ENCODE assay signal across 12 cellular contexts in the genomic region with DNA sequence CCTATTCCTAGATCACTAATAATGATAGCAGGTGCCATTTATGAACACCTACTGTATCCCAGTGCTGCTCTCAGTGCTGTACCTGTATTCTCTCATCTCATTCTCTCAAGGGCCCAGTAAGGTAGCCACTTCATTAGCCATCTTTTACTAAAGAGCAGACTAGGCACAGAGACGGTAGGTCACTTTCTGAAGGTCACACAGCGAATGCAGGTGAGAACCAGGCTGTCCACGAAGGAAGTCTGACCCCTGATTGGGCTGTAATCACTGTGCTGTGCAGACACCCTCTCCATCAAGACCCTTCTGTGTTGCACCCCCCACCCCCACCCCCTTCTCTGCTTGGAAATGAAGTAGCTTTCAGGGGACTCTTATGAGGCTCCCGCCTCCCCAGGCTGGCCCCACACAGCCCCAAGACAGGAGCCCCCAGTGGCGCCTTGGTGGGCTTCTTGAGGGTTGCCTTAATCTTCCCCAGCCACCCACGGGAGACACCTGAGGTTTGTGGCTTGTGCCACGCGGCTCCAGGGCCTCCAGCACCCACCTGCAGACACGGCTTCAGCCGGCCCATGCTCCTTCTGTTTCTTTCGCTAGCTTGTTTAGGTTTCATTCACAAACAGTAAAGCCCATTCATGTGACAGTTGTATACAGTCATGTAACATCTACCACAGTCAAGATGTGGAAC.
DNase-seq lines count a peak whose midpoint lies in the region; ATAC-seq, FAIRE-seq and TF ChIP-seq lines count a peak whose summit lies in the region.
"Had no signal": no experiment of that assay in that cellular context is flagged by ENCODE, and none has a peak within 500 bp of the region (broad histone marks: within the 10 kb centered on the region; RNA-seq: fewer than 3 reads in every experiment).

No MANE protein-coding gene starts in this region.

- under 1% methylated on average over 11 of the region's 11 CpGs for WGBS in K562 (ENCODE audit: insufficient coverage, low coverage, missing lambda C conversion rate)
- WGBS in H1 (ENCODE audit: extremely low coverage in 1 of 2, insufficient coverage in 1 of 2, insufficient read length in 1 of 2, insufficient replicate concordance in 2 of 2, low coverage in 1 of 2, low lambda C conversion rate in 2 of 2, missing lambda C conversion rate in 1 of 2), 2 experiments: 86% methylated on average over 11 of the region's 11 CpGs; no CpG with 5 or more reads in 1 of the 2 experiments
- 85% methylated on average over 11 of the region's 11 CpGs for WGBS in mesenchymal stem cell
- 39% methylated on average over 11 of the region's 11 CpGs for WGBS in SK-N-SH (ENCODE audit: low lambda C conversion rate)

- intact Hi-C loops in K562 (cut with micrococcal nuclease): no loop called here

- FAIRE-seq in K562 (lab: Jason Lieb, UNC) (no peak), H1 (lab: Jason Lieb, UNC) (no peak), urothelium cell line (lab: Jason Lieb, UNC) (peak; percentile 40)

- CTCF ChIA-PET in K562 (lab: Yijun Ruan, JAX; ENCODE audit: low intra/inter-chr PET ratio) (no interaction called here), H1 (lab: Charles Lee; ENCODE audit: partially characterized antibody) (interaction anchor here (1.0 to 2.1 kb wide), 3 partner anchors 10 to 46 kb away, joined by 3 to 4 read pairs (median 3); no protein-coding TSS in a partner anchor), SK-N-SH (lab: Yijun Ruan, JAX) (no interaction called here)

- no peak overlapping the region for H4K91ac ChIP-seq in H1 (replicated peaks; ENCODE audit: insufficient read length, low read length)
- H4K91ac ChIP-seq in mesenchymal stem cell (ENCODE audit: low read length): no peak overlapping the region

- no peak overlapping the region for H2BK12ac ChIP-seq in H1 (ENCODE audit: low read depth, low read length)
- H2BK12ac ChIP-seq in mesenchymal stem cell (ENCODE audit: low read length in 2 of 2): peak overlapping the region in 1 of 2 experiments; percentile 31

- H4K5ac ChIP-seq in H1 (ENCODE audit: insufficient read length, low read depth, low read length): no peak overlapping the region

- POLR2A ChIA-PET in K562 (lab: Yijun Ruan, JAX) (interaction anchor here (0.6 to 1.2 kb wide), 3 partner anchors 11 to 34 kb away, joined by 3 read pairs; no protein-coding TSS in a partner anchor), H1 (lab: Charles Lee; ENCODE audit: partially characterized antibody) (interaction anchor here (0.8 to 1.4 kb wide), 2 partner anchors 9 to 14 kb away, joined by 3 to 5 read pairs; no protein-coding TSS in a partner anchor), SK-N-SH (lab: Yijun Ruan, JAX) (no interaction called here)

- H3K36me3 Mint-ChIP-seq in HFFc6 (ENCODE audit: low read depth): peaks cover 35% of the 10 kb centered on the region

- H2BK15ac ChIP-seq in H1 (ENCODE audit: low read length): no peak overlapping the region
- peak overlapping the region; percentile 48 for H2BK15ac ChIP-seq in mesenchymal stem cell (ENCODE audit: low read depth, poor library complexity, severe bottlenecking)

- no peak overlapping the region for H3K27ac Mint-ChIP-seq in HFFc6
- H3K27ac Mint-ChIP-seq: CD4-positive, CD25-positive, alpha-beta regulatory T cell had no signal

- no peak for DNase-seq in K562 (ENCODE audit: extremely low read depth in 1 of 4, low spot score in 3 of 4)
- DNase-seq in H1 (ENCODE audit: low read depth in 1 of 2, low spot score in 2 of 2): no peak
- no peak for DNase-seq in mesenchymal stem cell
- no peak for DNase-seq in urothelium cell line (ENCODE audit: low spot score)
- DNase-seq in HFFc6: no peak
- no peak for DNase-seq in SK-N-SH
- DNase-seq: ACHN; CD4-positive, CD25-positive, alpha-beta regulatory T cell; DMS 273 treated with DMSO at 0.1 percent for 48 hours; H7 had no signal

- H3K4me1 ChIP-seq in K562 (replicated peaks in 1 of 2; ENCODE audit: control insufficient read depth in 2 of 2, insufficient read depth in 2 of 2, low read length in 2 of 2) (no peaks in the 10 kb centered on the region), H1 (replicated peaks in 1 of 4; ENCODE audit: control insufficient read depth in 3 of 4, insufficient read depth in 4 of 4, low read length in 3 of 4) (peaks cover 0 to 2% (median 0%) of the 10 kb centered on the region in 4 experiments; a peak in 2 of 7 replicates), mesenchymal stem cell (ENCODE audit: control insufficient read depth, insufficient read depth, low read depth, low read length) (peaks cover 2% of the 10 kb centered on the region), SK-N-SH (ENCODE audit: control insufficient read depth in 1 of 2, insufficient read depth in 2 of 2, low read depth in 1 of 2, low read length in 1 of 2) (no peaks in the 10 kb centered on the region)

- H3K4ac ChIP-seq in H1 (replicated peaks; ENCODE audit: insufficient read length, low read depth, low read length): no peak overlapping the region
- no peak overlapping the region for H3K4ac ChIP-seq in mesenchymal stem cell (ENCODE audit: low read depth in 1 of 2, low read length in 2 of 2)

- no peak overlapping the region for H3K9ac ChIP-seq in K562 (ENCODE audit: insufficient read depth in 1 of 2, low read depth in 2 of 2, low read length in 2 of 2)
- no peak overlapping the region for H3K9ac ChIP-seq in H1 (replicated peaks in 1 of 4; ENCODE audit: extremely low read depth in 1 of 4, low read depth in 3 of 4, low read length in 3 of 4)
- H3K9ac ChIP-seq in mesenchymal stem cell (ENCODE audit: low read length): no peak overlapping the region
- H3K9ac ChIP-seq in SK-N-SH: no peak overlapping the region
- H3K9ac ChIP-seq: BLaER1 treated with 17β-estradiol and CSF1 and Interleukin-3, amounts not matched to agents 10 nM and 100 nM had no signal

- no peak overlapping the region for H3K4me2 ChIP-seq in K562 (ENCODE audit: insufficient read depth, low read length)
- H3K4me2 ChIP-seq in H1 (ENCODE audit: insufficient read depth in 1 of 2, low read depth in 2 of 2, low read length in 2 of 2): no peak overlapping the region
- no peak overlapping the region for H3K4me2 ChIP-seq in mesenchymal stem cell (ENCODE audit: low read length, poor library complexity, severe bottlenecking)
- H3K4me2 ChIP-seq in SK-N-SH: no peak overlapping the region

- H3K27me3 ChIP-seq in K562 (ENCODE audit: control insufficient read depth in 2 of 2, insufficient read depth in 2 of 2, low read length in 2 of 2) (peaks cover 38 to 56% of the 10 kb centered on the region in 2 experiments), H1 (replicated peaks in 1 of 4; ENCODE audit: control insufficient read depth in 3 of 4, extremely low read depth in 1 of 4, insufficient read depth in 3 of 4, low read length in 3 of 4) (no peaks in the 10 kb centered on the region), mesenchymal stem cell (ENCODE audit: control insufficient read depth in 1 of 2, insufficient read depth in 1 of 2, low read length in 2 of 2) (peaks cover 0 to 5% of the 10 kb centered on the region in 2 experiments), SK-N-SH (ENCODE audit: insufficient read depth) (no peaks in the 10 kb centered on the region)
- H3K27me3 ChIP-seq: BLaER1 treated with 17β-estradiol and CSF1 and Interleukin-3, amounts not matched to agents 10 nM and 100 nM had no signal

- H2AFZ ChIP-seq in K562 (ENCODE audit: low read depth, low read length) (no peak overlapping the region), H1 (ENCODE audit: low read length) (no peak overlapping the region), mesenchymal stem cell (ENCODE audit: low read depth, low read length) (no peak overlapping the region), SK-N-SH (ENCODE audit: low read depth) (no peak overlapping the region)

- H3K79me1 ChIP-seq in H1 (ENCODE audit: low read depth, low read length): peaks cover 2% of the 10 kb centered on the region; the same call in 1 of the 2 replicates
- no peaks in the 10 kb centered on the region for H3K79me1 ChIP-seq in mesenchymal stem cell (replicated peaks; ENCODE audit: low read length, poor library complexity, severe bottlenecking)

- H3F3A ChIP-seq in SK-N-SH (replicated peaks; ENCODE audit: insufficient read depth): no peaks in the 10 kb centered on the region

- H3K4me1 Mint-ChIP-seq in HFFc6 (ENCODE audit: low read depth): peaks cover 15% of the 10 kb centered on the region
- H3K4me1 Mint-ChIP-seq: CD4-positive, CD25-positive, alpha-beta regulatory T cell had no signal

- H3K9me3 ChIP-seq in K562 (replicated peaks; ENCODE audit: control insufficient read depth, insufficient read depth, low read depth, low read length) (peaks cover 3% of the 10 kb centered on the region), H1 (ENCODE audit: insufficient read depth in 2 of 2, low read depth in 1 of 2, low read length in 1 of 2) (peaks cover 0 to 7% of the 10 kb centered on the region in 2 experiments; a peak in 2 of 4 replicates), mesenchymal stem cell (ENCODE audit: control insufficient read depth, low read length) (peaks cover 30% of the 10 kb centered on the region), SK-N-SH (peaks cover 23% of the 10 kb centered on the region)

- H3K56ac ChIP-seq in H1 (replicated peaks; ENCODE audit: insufficient read length, low read depth, low read length): no peak overlapping the region

- in situ Hi-C loops in K562 (cut with MboI): no loop called here

- H3K27me3 Mint-ChIP-seq in HFFc6 (ENCODE audit: insufficient read depth): peaks cover 3% of the 10 kb centered on the region

- H3K23me2 ChIP-seq in H1 (ENCODE audit: low read depth, low read length): 0 out of 2 replicates have a peak, but pooled peaks cover 3% of the 10 kb centered on the region

- H2BK5ac ChIP-seq in H1 (ENCODE audit: low read depth, low read length): no peak overlapping the region
- H2BK5ac ChIP-seq in mesenchymal stem cell (ENCODE audit: low read depth, low read length, poor library complexity, severe bottlenecking): no peak overlapping the region

- H3K4me3 Mint-ChIP-seq in HFFc6: no peak overlapping the region
- H3K4me3 Mint-ChIP-seq: CD4-positive, CD25-positive, alpha-beta regulatory T cell had no signal

- H4K20me1 ChIP-seq in K562 (replicated peaks; ENCODE audit: control insufficient read depth, insufficient read depth, low read length) (no peaks in the 10 kb centered on the region), H1 (replicated peaks in 1 of 2; ENCODE audit: control insufficient read depth in 1 of 2, insufficient read depth in 2 of 2, low read length in 2 of 2) (peaks cover 0 to 2% of the 10 kb centered on the region in 2 experiments), SK-N-SH (ENCODE audit: insufficient read depth) (no peaks in the 10 kb centered on the region)
- H4K20me1 ChIP-seq: BLaER1 treated with 17β-estradiol and CSF1 and Interleukin-3, amounts not matched to agents 10 nM and 100 nM had no signal

- TF ChIP-seq POLR2A in K562 (conservative IDR thresholded peaks at IDR 0.05) (no peak), H1 (IDR thresholded peaks at IDR 0.05; ENCODE audit: control extremely low read depth in 1 of 2, low read depth in 2 of 2, low read length in 2 of 2) (no peak)

- no peak overlapping the region for H3K23ac ChIP-seq in H1 (ENCODE audit: insufficient read length)
- H3K23ac ChIP-seq in mesenchymal stem cell (ENCODE audit: low read length in 2 of 2): no peak overlapping the region

- no peaks in the 10 kb centered on the region for H3K79me2 ChIP-seq in K562 (ENCODE audit: control insufficient read depth, insufficient read depth, low read length)
- H3K79me2 ChIP-seq in H1 (ENCODE audit: control insufficient read depth in 1 of 2, insufficient read depth in 2 of 2, low read length in 2 of 2): no peaks in the 10 kb centered on the region
- no peaks in the 10 kb centered on the region for H3K79me2 ChIP-seq in SK-N-SH (ENCODE audit: insufficient read depth)

- H2AK5ac ChIP-seq in H1 (ENCODE audit: low read depth, low read length): no peak overlapping the region
- no peak overlapping the region for H2AK5ac ChIP-seq in mesenchymal stem cell (ENCODE audit: low read length, severe bottlenecking)

- H3K18ac ChIP-seq in H1 (ENCODE audit: extremely low read depth, low read length) (no peak overlapping the region), mesenchymal stem cell (ENCODE audit: low read depth in 1 of 2, low read length in 2 of 2) (no peak overlapping the region)

- no peaks in the 10 kb centered on the region for H3K9me2 ChIP-seq in SK-N-SH

- TF ChIP-seq RAD21 in K562 (CRISPR knock-in tag; conservative IDR thresholded peaks at IDR 0.05 in 1 of 2, IDR thresholded peaks at IDR 0.05 in 1 of 2): no peak
- TF ChIP-seq RAD21 in H1 (IDR thresholded peaks at IDR 0.05 in 1 of 2, conservative IDR thresholded peaks at IDR 0.05 in 1 of 2; ENCODE audit: low read depth in 2 of 2, low read length in 2 of 2): no peak
- TF ChIP-seq RAD21 in SK-N-SH (IDR thresholded peaks at IDR 0.05; ENCODE audit: low read length): no peak

- no peak overlapping the region for H3K27ac ChIP-seq in K562 (ENCODE audit: extremely low read depth, low read depth, low read length)
- no peak overlapping the region for H3K27ac ChIP-seq in H1 (ENCODE audit: low read depth, low read length)
- H3K27ac ChIP-seq in mesenchymal stem cell (ENCODE audit: low read length, poor library complexity, severe bottlenecking): no peak overlapping the region
- no peak overlapping the region for H3K27ac ChIP-seq in SK-N-SH (ENCODE audit: low read depth in 2 of 2, low read length in 1 of 2)
- H3K27ac ChIP-seq: BLaER1 treated with 17β-estradiol and CSF1 and Interleukin-3, amounts not matched to agents 10 nM and 100 nM had no signal

- no peaks in the 10 kb centered on the region for H3K36me3 ChIP-seq in K562 (ENCODE audit: control insufficient read depth, insufficient read depth, low read length)
- H3K36me3 ChIP-seq in H1 (ENCODE audit: control insufficient read depth in 2 of 4, insufficient read depth in 4 of 4, low read length in 3 of 4): no peaks in the 10 kb centered on the region
- H3K36me3 ChIP-seq in mesenchymal stem cell (ENCODE audit: control insufficient read depth in 1 of 2, insufficient read depth in 2 of 2, low read depth in 1 of 2, low read length in 2 of 2): no peaks in the 10 kb centered on the region
- H3K36me3 ChIP-seq in SK-N-SH (replicated peaks in 1 of 2; ENCODE audit: control insufficient read depth in 1 of 2, insufficient read depth in 2 of 2, low read length in 1 of 2): no peaks in the 10 kb centered on the region

- no peak for TF ChIP-seq CTCF in K562 (IDR thresholded peaks at IDR 0.05 in 2 of 3, conservative IDR thresholded peaks at IDR 0.05 in 1 of 3; ENCODE audit: insufficient read depth in 2 of 3, low read depth in 1 of 3, low read length in 3 of 3)
- no peak for TF ChIP-seq CTCF in H1 (IDR thresholded peaks at IDR 0.05; ENCODE audit: control extremely low read depth in 1 of 3, insufficient read depth in 1 of 3, low read depth in 1 of 3, low read length in 3 of 3)
- TF ChIP-seq CTCF in HFFc6 (IDR thresholded peaks at IDR 0.05): no peak
- no peak for TF ChIP-seq CTCF in SK-N-SH (IDR thresholded peaks at IDR 0.05)

- BruUV-seq in K562 (replicated peaks; lab: Mats Ljungman, UMichigan): no TSS peak

- TF ChIP-seq EP300 in K562 (IDR thresholded peaks at IDR 0.05; ENCODE audit: low read length) (no peak), H1 (IDR thresholded peaks at IDR 0.05; ENCODE audit: borderline replicate concordance in 1 of 2, low read depth in 2 of 2, low read length in 2 of 2) (no peak), SK-N-SH (IDR thresholded peaks at IDR 0.05; ENCODE audit: borderline replicate concordance in 1 of 2, low read depth in 1 of 2, low read length in 1 of 2) (no peak)

- H3K14ac ChIP-seq in H1 (ENCODE audit: insufficient read length) (no peak overlapping the region), mesenchymal stem cell (ENCODE audit: low read length in 2 of 2) (no peak overlapping the region)

- H3K4me3 ChIP-seq in K562 (no peak overlapping the region), H1 (ENCODE audit: extremely low read depth in 1 of 4, insufficient read depth in 2 of 4, low read depth in 3 of 4, low read length in 4 of 4) (no peak overlapping the region), mesenchymal stem cell (ENCODE audit: insufficient read depth in 1 of 2, low read depth in 1 of 2, low read length in 2 of 2) (no peak overlapping the region), SK-N-SH (ENCODE audit: low read depth in 2 of 2, low read length in 1 of 2) (no peak overlapping the region)
- H3K4me3 ChIP-seq: BLaER1 treated with 17β-estradiol and CSF1 and Interleukin-3, amounts not matched to agents 10 nM and 100 nM had no signal

- no peak overlapping the region for H2BK20ac ChIP-seq in H1 (ENCODE audit: low read length)

- H2BK120ac ChIP-seq in H1 (replicated peaks; ENCODE audit: low read depth, low read length) (no peak overlapping the region), mesenchymal stem cell (ENCODE audit: low read depth, low read length) (no peak overlapping the region)

- H4K8ac ChIP-seq in H1 (ENCODE audit: extremely low read depth, insufficient read depth, low read length) (no peak overlapping the region), mesenchymal stem cell (ENCODE audit: low read length) (no peak overlapping the region)

- H3K9me1 ChIP-seq in K562 (ENCODE audit: control insufficient read depth, insufficient read depth, low read length): no peaks in the 10 kb centered on the region

- H3K9me3 Mint-ChIP-seq in HFFc6: peaks cover 38% of the 10 kb centered on the region

- no peak for ATAC-seq in K562
- no peak for ATAC-seq in HG03045 (IDR thresholded peaks at IDR 0.05; ENCODE audit: unreplicated experiment)
